In the genomic region with DNA sequence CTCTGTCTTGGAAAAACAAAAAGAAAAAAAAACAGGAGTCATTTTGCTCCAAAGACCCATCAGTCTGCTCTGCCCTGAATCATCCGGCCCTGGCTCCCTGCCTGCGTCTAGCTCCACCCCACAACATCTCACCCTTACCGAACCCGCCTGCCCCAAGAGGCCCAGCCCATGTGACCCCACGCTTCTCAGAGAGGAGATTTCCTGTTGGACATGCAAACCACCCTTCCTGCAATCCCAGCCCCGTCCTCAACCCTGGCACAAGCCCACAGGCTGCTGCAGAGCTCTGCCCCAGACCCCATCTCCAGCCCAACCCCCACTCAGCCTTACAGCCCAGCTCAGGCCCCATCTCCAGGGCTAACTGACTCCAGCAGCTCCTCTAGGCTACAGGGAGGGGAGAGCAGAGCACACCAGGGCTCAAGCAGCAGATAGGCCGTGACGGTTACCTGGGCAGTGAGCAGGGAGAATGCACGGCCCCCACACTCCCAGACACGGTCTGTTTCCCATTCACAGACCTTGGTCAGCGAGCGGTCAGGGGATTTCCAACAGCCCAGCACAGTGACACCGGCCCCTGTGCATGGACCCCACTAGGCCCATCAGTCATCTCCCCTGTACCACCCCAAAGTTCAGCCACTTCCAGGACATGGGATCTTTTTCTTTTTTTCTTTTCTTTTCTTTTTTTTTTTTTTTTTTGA, we compare ENCODE assay signal across 8 cellular contexts.
DNase-seq lines count a peak whose midpoint lies in the region; ATAC-seq and TF ChIP-seq lines count a peak whose summit lies in the region.

No MANE protein-coding gene starts in this region.

- ATAC-seq in GM19468 (IDR thresholded peaks at IDR 0.05; ENCODE audit: extremely low read depth, unreplicated experiment): peak; percentile 55
- ATAC-seq in GM19328 (IDR thresholded peaks at IDR 0.05; ENCODE audit: unreplicated experiment): no peak

- no peaks in the 10 kb centered on the region for H3K4me1 ChIP-seq in iPS-15b (ENCODE audit: control insufficient read depth, insufficient read depth, low read length)

- DNase-seq in Calu3 (peak; percentile 75), HUDEP-2 (lab: John Stamatoyannopoulos, UW; ENCODE audit: unreplicated experiment in 76 of 76) (peak in 72 of 76 experiments; percentile 19 to 87 (median 67)), astrocyte of the spinal cord (ENCODE audit: low read depth, low spot score) (peak; percentile 90), NOMO-1 treated with DMSO at 0.1 percent for 48 hours (lab: John Stamatoyannopoulos, UW; ENCODE audit: unreplicated experiment) (no peak)

- peak overlapping the region; percentile 87 for H3K27ac Mint-ChIP-seq in Calu3 (ENCODE audit: unreplicated experiment)

- H3K4me1 Mint-ChIP-seq in Calu3 (ENCODE audit: low read depth, unreplicated experiment): peaks cover 9% of the 10 kb centered on the region

- intact Hi-C loops in Calu3 (cut with micrococcal nuclease; ENCODE audit: unreplicated experiment): no loop called here

- no peaks in the 10 kb centered on the region for H3K27me3 ChIP-seq in iPS-15b (ENCODE audit: control insufficient read depth, insufficient read depth, low read length)

- H3K9me3 ChIP-seq in iPS-15b (ENCODE audit: control insufficient read depth, insufficient read depth, low read length): no peaks in the 10 kb centered on the region

- H3K9me3 Mint-ChIP-seq in Calu3 (ENCODE audit: low read depth, unreplicated experiment): no peaks in the 10 kb centered on the region

- H3K4me3 ChIP-seq in astrocyte of the spinal cord (ENCODE audit: low read depth, low read length) (no peak overlapping the region), iPS-15b (ENCODE audit: low read depth, low read length) (no peak overlapping the region), skin epidermis (no peak overlapping the region)

- CTCF ChIA-PET in Calu3 (lab: Charles Lee): interaction anchor here (0.5 kb wide), 1 partner anchor 46 kb away, joined by 3 read pairs; no protein-coding TSS in a partner anchor

- H3K36me3 ChIP-seq in iPS-15b (ENCODE audit: control insufficient read depth, insufficient read depth, low read length): peaks cover 8% of the 10 kb centered on the region

- H3K9ac ChIP-seq in iPS-15b (ENCODE audit: low read depth, low read length): peak overlapping the region; percentile 61

- in situ Hi-C loops in astrocyte of the spinal cord (cut with HindIII; ENCODE audit: low sequenced_read_pairs): no loop called here

- BruUV-seq in Calu3 (replicated peaks; lab: Mats Ljungman, UMichigan): no TSS peak

- peak overlapping the region; percentile 31 for H3K4me3 Mint-ChIP-seq in Calu3 (ENCODE audit: low read depth, unreplicated experiment)

- H3K36me3 Mint-ChIP-seq in Calu3 (ENCODE audit: insufficient read depth, unreplicated experiment): peaks cover 26% of the 10 kb centered on the region

- H3K27me3 Mint-ChIP-seq in Calu3 (ENCODE audit: unreplicated experiment): no peaks in the 10 kb centered on the region

- TF ChIP-seq CTCF in Calu3 (IDR thresholded peaks at IDR 0.05; ENCODE audit: unreplicated experiment) (no peak), astrocyte of the spinal cord (IDR thresholded peaks at IDR 0.05; ENCODE audit: low read depth, low read length) (no peak)

- H3K27ac ChIP-seq in skin epidermis: peak overlapping the region in 19 of 21 experiments; percentile 12 to 88 (median 60)
